ENCODE assay signal across 8 cellular contexts in the genomic region with DNA sequence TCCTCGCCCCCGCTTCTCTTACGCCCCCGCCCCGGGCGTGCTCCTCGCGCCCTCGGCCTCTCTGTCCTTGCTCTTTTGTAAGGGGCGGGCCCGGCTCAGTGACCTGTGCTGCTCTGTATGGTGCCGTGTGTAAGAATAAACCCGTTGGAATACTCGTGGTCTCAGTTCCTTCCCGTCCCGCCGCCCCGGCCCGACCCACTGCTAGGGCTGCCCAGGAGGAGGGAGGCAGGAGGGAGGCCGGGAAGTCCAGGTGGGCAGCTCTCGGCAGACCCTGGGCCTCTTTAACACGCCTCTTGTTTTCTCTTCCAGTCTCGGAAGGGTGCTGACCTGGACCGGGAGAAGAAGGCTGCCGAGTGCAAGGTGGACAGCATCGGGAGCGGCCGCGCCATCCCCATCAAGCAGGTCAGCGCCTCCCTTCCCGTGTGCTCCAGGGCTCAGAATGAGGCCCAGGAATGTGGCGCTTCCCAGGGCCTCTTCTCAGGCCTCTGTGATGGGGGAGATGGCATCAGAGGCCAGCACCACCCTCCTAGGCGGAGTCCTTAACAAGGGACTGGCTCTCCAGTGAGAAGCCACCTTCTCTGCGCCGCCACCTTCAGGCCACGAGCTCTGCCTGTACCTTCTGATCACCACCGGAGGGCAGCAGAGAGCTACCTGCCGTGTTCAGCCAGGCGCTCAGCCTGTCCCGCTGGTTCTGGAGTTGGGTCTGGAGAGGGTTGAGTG. TPM values are rescaled to one million over a fixed set of nuclear protein-coding genes. Genes with fewer than 3 reads are reported as not detected.
DNase-seq lines count a peak whose midpoint lies in the region; ATAC-seq and TF ChIP-seq lines count a peak whose summit lies in the region.

No MANE protein-coding gene starts in this region.

- H3K4me3 ChIP-seq in thoracic aorta = no peak overlapping the region

- H3K27me3 ChIP-seq in thoracic aorta (replicated peaks; ENCODE audit: insufficient read depth) = no peaks in the 10 kb centered on the region

- ATAC-seq in GM21825 (IDR thresholded peaks at IDR 0.05; ENCODE audit: unreplicated experiment) (peak; percentile 83), omental fat pad (ENCODE audit: low FRiP score) (peak; percentile 65), thoracic aorta (ENCODE audit: insufficient number of reproducible peaks, low FRiP score, low read depth) (peak; percentile 56)

- H3K27ac ChIP-seq in thoracic aorta = no peak overlapping the region

- peaks cover 0 to 8% of the 10 kb centered on the region in 2 donors for H3K4me1 ChIP-seq in thoracic aorta (ENCODE audit: control insufficient read depth in 1 of 2, low read depth in 2 of 2)

- DNase-seq in DMS53 (lab: John Stamatoyannopoulos, UW) (peak; percentile 94), LHCN-M2 (ENCODE audit: low read depth) (peak; percentile 70), RPMI7951 (ENCODE audit: low read depth) (peak; percentile 69), fibroblast of the conjunctiva (ENCODE audit: low read depth) (peak; percentile 61), omental fat pad (ENCODE audit: low spot score) (peak; percentile 75), thoracic aorta (ENCODE audit: low spot score) (no peak)
- DNase-seq in activated T-helper 1 cell treated with anti-CD3 and anti-CD28 coated beads, Interleukin-2, amount 50 U/mL, for 16 hours (ENCODE audit: low read depth in 1 of 2, low spot score in 1 of 2) = peak; percentile 65

- TF ChIP-seq CTCF in omental fat pad (IDR thresholded peaks at IDR 0.05) = peak in 1 of 3 donors; percentile 70
- peak; percentile 95 for TF ChIP-seq CTCF in thoracic aorta (IDR thresholded peaks at IDR 0.05)

- peaks cover 29% of the 10 kb centered on the region for H3K36me3 ChIP-seq in thoracic aorta

- no peaks in the 10 kb centered on the region for H3K9me3 ChIP-seq in thoracic aorta

RNA-seq across cellular contexts. Expression of a gene that starts 37.4 kb away (rescaled TPM):
- 52.8 and 53.4 TPM in 2 replicates for total RNA-seq in LHCN-M2 (2014; rRNA removed)
- polyA plus RNA-seq in LHCN-M2 (2012) = 60.3 TPM
- total RNA-seq in RPMI7951 (2014; rRNA removed; shearing (Covaris generic)) = 26.5 and 32.7 TPM in 2 replicates
- total RNA-seq in omental fat pad = 10 to 100 TPM; 34.6 to 53.0 (median 47.9) TPM
- 10 to 100 TPM; 52.1 to 62.8 TPM for total RNA-seq in thoracic aorta

RNA-seq across cellular contexts. Expression of a gene that starts 40.4 kb away (rescaled TPM):
- total RNA-seq in LHCN-M2 (2014; rRNA removed) (60.9 and 61.5 TPM in 2 replicates), omental fat pad (10 to 100 TPM; 23.5 to 38.5 (median 26.9) TPM), thoracic aorta (10 to 100 TPM; 25.7 to 35.2 TPM)
- 48.7 TPM for polyA plus RNA-seq in LHCN-M2 (2012)
- 31.8 and 36.6 TPM in 2 replicates for total RNA-seq in RPMI7951 (2014; rRNA removed; shearing (Covaris generic))

RNA-seq across cellular contexts. Expression of a gene that starts 43.0 kb away (rescaled TPM):
- total RNA-seq in LHCN-M2 (2014; rRNA removed) = 141 and 146 TPM in 2 replicates
- 107 TPM for polyA plus RNA-seq in LHCN-M2 (2012)
- 61.3 and 66.5 TPM in 2 replicates for total RNA-seq in RPMI7951 (2014; rRNA removed; shearing (Covaris generic))
- total RNA-seq in omental fat pad = 10 to 100 TPM; 44.0 to 67.6 (median 51.6) TPM
- total RNA-seq in thoracic aorta = 100 to 1,000 TPM in 1 of 2 donors, 10 to 100 TPM in 1; 59.0 to 110 TPM

RNA-seq across cellular contexts. Expression of a gene that starts 43.8 kb away (rescaled TPM):
- total RNA-seq in LHCN-M2 (2014; rRNA removed) = not detected in 2 replicates
- polyA plus RNA-seq in LHCN-M2 (2012) = not detected
- total RNA-seq in RPMI7951 (2014; rRNA removed; shearing (Covaris generic)) = not detected in 2 replicates
- not detected for total RNA-seq in omental fat pad
- not detected for total RNA-seq in thoracic aorta
